ENCODE assay signal across 11 cellular contexts in genomic region chr3:8474991-8475390, GRCh38.
"Had no signal": no experiment of that assay in that cellular context is flagged by ENCODE, and none has a peak within 500 bp of the region (broad histone marks: within the 10 kb centered on the region; RNA-seq: fewer than 3 reads in every experiment).

No MANE protein-coding gene starts in this region.

- H3K4me1 ChIP-seq: HAP-1 had no signal

- H3K9ac ChIP-seq: GM23248 had no signal

- H2AFZ ChIP-seq: GM23248, GM23338 had no signal

- H3K9me3 ChIP-seq: HAP-1 had no signal

- H3K27ac ChIP-seq: GM23248 had no signal

- FAIRE-seq: H1, H54 had no signal

- DNase-seq: GM23248, GOT3, H7, H9, HCEC 1CT, HFFc6 had no signal

- H3K4me3 ChIP-seq: GM23248, GM23338, HAP-1 had no signal

- H3K36me3 ChIP-seq: HAP-1 had no signal

- ATAC-seq: GM23338, HCT116 had no signal

- H3K4me2 ChIP-seq: GM23338 had no signal
